ENCODE assay signal across 8 cellular contexts in genomic region chr1:51518730-51519047, GRCh38. TPM values are rescaled to one million over a fixed set of nuclear protein-coding genes. Genes with fewer than 3 reads are reported as not detected.
DNase-seq lines count a peak whose midpoint lies in the region; ATAC-seq and TF ChIP-seq lines count a peak whose summit lies in the region.

No MANE protein-coding gene starts in this region.

- peak overlapping the region in 1 of 2 experiments; percentile 71; a peak in 2 of 4 replicates for H4K8ac ChIP-seq in IMR-90 (ENCODE audit: low read depth in 2 of 2, low read length in 2 of 2)

- H3K9ac ChIP-seq in ES-I3 (ENCODE audit: low read depth, low read length) (peak overlapping the region; percentile 89), IMR-90 (ENCODE audit: low read depth, low read length) (peak overlapping the region; percentile 95)

- H3K4ac ChIP-seq in IMR-90 (ENCODE audit: low read depth, low read length): peak overlapping the region; percentile 66

- H2AK9ac ChIP-seq in IMR-90 (replicated peaks; ENCODE audit: low read depth, low read length, poor library complexity): peak overlapping the region; percentile 90

- H3K4me2 ChIP-seq in IMR-90 (ENCODE audit: low read depth, low read length): peak overlapping the region; percentile 81; the same call in 1 of the 2 replicates

- TF ChIP-seq POLR2A in IMR-90 (IDR thresholded peaks at IDR 0.05; ENCODE audit: low read depth, low read length) (no peak), esophagus squamous epithelium (IDR thresholded peaks at IDR 0.05) (no peak)

- no peak overlapping the region; the same call in 1 of the 2 replicates for H3K18ac ChIP-seq in IMR-90 (ENCODE audit: low read depth, low read length)

- H3K27ac ChIP-seq in IMR-90 (ENCODE audit: insufficient read depth, low read length) (peak overlapping the region; percentile 88), esophagus squamous epithelium (peak overlapping the region; percentile 92 to 98 (median 96))

- H2BK5ac ChIP-seq in IMR-90 (ENCODE audit: low read depth, low read length, poor library complexity, severe bottlenecking): peak overlapping the region; percentile 68

- peak overlapping the region; percentile 79; the same call in 1 of the 2 replicates for H3K14ac ChIP-seq in IMR-90 (replicated peaks; ENCODE audit: low read depth, low read length)

- H3K9me3 ChIP-seq in ES-I3 (ENCODE audit: control insufficient read depth, insufficient read depth, low read length) (no peaks in the 10 kb centered on the region), IMR-90 (ENCODE audit: control insufficient read depth, insufficient read depth, low read length) (no peaks in the 10 kb centered on the region), esophagus squamous epithelium (no peaks in the 10 kb centered on the region), neuron (ENCODE audit: low read length) (no peaks in the 10 kb centered on the region)

- H3K27me3 ChIP-seq in IMR-90 (ENCODE audit: control insufficient read depth, insufficient read depth, low read length) (no peaks in the 10 kb centered on the region), esophagus squamous epithelium (no peaks in the 10 kb centered on the region), neuron (ENCODE audit: insufficient read depth, low read length) (no peaks in the 10 kb centered on the region)

- no peak overlapping the region for H3K23ac ChIP-seq in IMR-90 (ENCODE audit: low read depth, low read length)

- in situ Hi-C loops in IMR-90 (cut with MboI; ENCODE audit: low sequenced_read_pairs): no loop called here

- BruUV-seq in IMR-90 (replicated peaks; lab: Mats Ljungman, UMichigan): no TSS peak

- H3K79me1 ChIP-seq in IMR-90 (ENCODE audit: low read depth in 1 of 2, low read length in 2 of 2): peaks cover 8 to 31% of the 10 kb centered on the region in 2 experiments; a peak in 3 of 4 replicates

- TF ChIP-seq CTCF in IMR-90 (conservative IDR thresholded peaks at IDR 0.05; ENCODE audit: low read depth, low read length) (no peak), esophagus squamous epithelium (IDR thresholded peaks at IDR 0.05) (no peak)

- DNase-seq in IMR-90: peak; percentile 13
- peak; percentile 17 for DNase-seq in activated T-cell treated with anti-CD3 and anti-CD28 coated beads for 24 hours (ENCODE audit: low read depth)
- no peak for DNase-seq in esophagus squamous epithelium (lab: John Stamatoyannopoulos, UW)
- DNase-seq in T1000 (lab: John Stamatoyannopoulos, UW): no peak
- no peak for DNase-seq in hippocampal formation (lab: John Stamatoyannopoulos, UW)

- H2AFZ ChIP-seq in IMR-90 (replicated peaks; ENCODE audit: low read length, poor library complexity) (peak overlapping the region; percentile 96), neuron (ENCODE audit: low read depth, low read length) (peak overlapping the region; percentile 97)

- H3K9me1 ChIP-seq in IMR-90 (ENCODE audit: insufficient read depth, low read length): 0 out of 2 replicates have a peak, but pooled peaks cover 8% of the 10 kb centered on the region

- peaks cover 7% of the 10 kb centered on the region; the same call in 1 of the 2 replicates for H4K20me1 ChIP-seq in IMR-90 (ENCODE audit: insufficient read depth, low read length)

- TF ChIP-seq RAD21 in IMR-90 (IDR thresholded peaks at IDR 0.05; ENCODE audit: low read length): no peak

- peaks cover 6% of the 10 kb centered on the region for H3K4me1 ChIP-seq in ES-I3 (ENCODE audit: insufficient read depth, low read length)
- peaks cover 9% of the 10 kb centered on the region for H3K4me1 ChIP-seq in IMR-90 (ENCODE audit: control insufficient read depth, insufficient read depth, low read length)
- H3K4me1 ChIP-seq in esophagus squamous epithelium: peaks cover 0 to 57% (median 27%) of the 10 kb centered on the region in 3 donors
- H3K4me1 ChIP-seq in neuron (ENCODE audit: insufficient read depth, low read length): peaks cover 22% of the 10 kb centered on the region

- ATAC-seq in GM21619 (IDR thresholded peaks at IDR 0.05; ENCODE audit: unreplicated experiment) (peak; percentile 41), IMR-90 (ENCODE audit: low read depth) (peak; percentile 42)

- no peak overlapping the region for H4K5ac ChIP-seq in IMR-90 (ENCODE audit: low read depth, low read length)

- CTCF ChIA-PET in IMR-90 (lab: Yijun Ruan, JAX): interaction anchor here (0.9 kb wide), 1 partner anchor 17 kb away, joined by 4 read pairs; no protein-coding TSS in a partner anchor

- H3K4me3 ChIP-seq in IMR-90 (ENCODE audit: insufficient read depth, low read depth, low read length) (peak overlapping the region; percentile 98), esophagus squamous epithelium (peak overlapping the region; percentile 64 to 93 (median 82)), neuron (ENCODE audit: low read length) (peak overlapping the region; percentile 84)

- no peaks in the 10 kb centered on the region for H3K36me3 ChIP-seq in ES-I3 (ENCODE audit: insufficient read depth, low read length)
- no peaks in the 10 kb centered on the region for H3K36me3 ChIP-seq in IMR-90 (ENCODE audit: control insufficient read depth, insufficient read depth, low read length)
- no peaks in the 10 kb centered on the region for H3K36me3 ChIP-seq in esophagus squamous epithelium
- H3K36me3 ChIP-seq in neuron (ENCODE audit: insufficient read depth, low read length): no peaks in the 10 kb centered on the region

- dilution Hi-C loops in IMR-90 (cut with HindIII; ENCODE audit: low sequenced_read_pairs, unreplicated experiment): no loop called here

- intact Hi-C loops in IMR-90 (cut with micrococcal nuclease): loop anchor here (5.0 kb wide), 1 partner anchor 96 kb away; no protein-coding TSS in a partner anchor
- intact Hi-C loops in esophagus squamous epithelium (cut with DNase I): no loop called here

- H2BK20ac ChIP-seq in IMR-90 (ENCODE audit: low read depth, low read length): no peak overlapping the region

- POLR2A ChIA-PET in IMR-90 (lab: Charles Lee; ENCODE audit: unreplicated experiment): no interaction called here

- 2% methylated on average over 14 of the region's 46 CpGs; no CpG with 5 or more reads in 1 of the 2 experiments for WGBS in IMR-90 (ENCODE audit: extremely low coverage in 2 of 2, insufficient read length in 1 of 2), 2 experiments
- 0% methylated on average over 34 of the region's 46 CpGs; no CpG with 5 or more reads in 1 of the 2 donors for WGBS in esophagus squamous epithelium, 2 donors

- no peak overlapping the region for H4K91ac ChIP-seq in IMR-90 (ENCODE audit: insufficient read depth, low read depth, low read length)

- no peak overlapping the region for H2BK15ac ChIP-seq in IMR-90 (ENCODE audit: low read depth, low read length)

- H2AK5ac ChIP-seq in IMR-90 (ENCODE audit: low read depth, low read length): no peak overlapping the region

- no peak overlapping the region for H2BK120ac ChIP-seq in IMR-90 (ENCODE audit: low read depth, low read length)

- H3K56ac ChIP-seq in IMR-90 (ENCODE audit: extremely low read depth, insufficient read depth, low read length): no peak overlapping the region

TF ChIP-seq in IMR-90, 13 proteins besides CTCF, POLR2A, EP300 and RAD21:
- TF ChIP-seq MXI1 (IDR thresholded peaks at IDR 0.05; ENCODE audit: borderline replicate concordance, low read depth, low read length) (peak; percentile 50; the same call in 1 of the 2 replicates), BHLHE40 (IDR thresholded peaks at IDR 0.05; ENCODE audit: low read depth, low read length) (no peak)

RNA-seq across cellular contexts. Expression of gene EPS15, which starts 0.4 kb away (rescaled TPM):
- total RNA-seq in IMR-90 (2012; rRNA removed) (38.0 and 47.5 TPM in 2 replicates), esophagus squamous epithelium (10 to 100 TPM; 24.8 to 86.8 (median 46.8) TPM)
- polyA plus RNA-seq in IMR-90 (2012; rRNA removed): 13.4 and 17.6 TPM in 2 replicates
- 3.2 and 4.7 TPM in 2 replicates for polyA plus RNA-seq in IMR-90 (2012; cell fraction: cytosol; rRNA removed)
- polyA plus RNA-seq in IMR-90 (2012; cell fraction: nucleus; rRNA removed; ENCODE audit: low replicate concordance): 1.3 and 17.3 TPM in 2 replicates

Comparison
In these comparisons a context has a peak if more than half of its experiments do, and no peak if none do; other contexts are left out.
1. DNase-seq: peak in IMR-90 (single experiment) and activated T-cell treated with anti-CD3 and anti-CD28 coated beads for 24 hours (single experiment); none in esophagus squamous epithelium (single experiment), T1000 (single experiment) and hippocampal formation (0 of 2).
2. Peak in every context shown above with its lines, with median percentiles within 50 percentile points of each other: H3K4me3 ChIP-seq.